ENCODE assay signal across 16 cellular contexts in genomic region chr15:93190238-93190637, GRCh38.
DNase-seq lines count a peak whose midpoint lies in the region; ATAC-seq and TF ChIP-seq lines count a peak whose summit lies in the region.
"Had no signal": no experiment of that assay in that cellular context is flagged by ENCODE, and none has a peak within 500 bp of the region (broad histone marks: within the 10 kb centered on the region; RNA-seq: fewer than 3 reads in every experiment).

No MANE protein-coding gene starts in this region.

- peak overlapping the region; percentile 46 for H3K4me2 ChIP-seq in H9 (ENCODE audit: insufficient read depth, insufficient read length, low read length)
- H3K4me2 ChIP-seq: BLaER1 had no signal

- H2AFZ ChIP-seq in H9 (ENCODE audit: low read length): no peak overlapping the region
- H2AFZ ChIP-seq: GM23248 had no signal

- H3K79me2 ChIP-seq in H9 (ENCODE audit: insufficient read depth, low read length): no peaks in the 10 kb centered on the region

- no peak overlapping the region for H3K9ac ChIP-seq in H9 (ENCODE audit: extremely low read depth, insufficient read length, low read length)
- no peak overlapping the region for H3K9ac ChIP-seq in iPS-20b (ENCODE audit: low read depth, low read length)
- H3K9ac ChIP-seq: BLaER1, GM23248 had no signal

- H2BK120ac ChIP-seq in H9 (ENCODE audit: low read depth, low read length, poor library complexity, severe bottlenecking): no peak overlapping the region

- H3K79me1 ChIP-seq in H9 (ENCODE audit: insufficient read depth, low read depth, low read length, poor library complexity, severe bottlenecking): no peaks in the 10 kb centered on the region

- no peak overlapping the region for H3K14ac ChIP-seq in H9 (ENCODE audit: insufficient read depth, low read length)

- BruUV-seq in A673 (replicated peaks; lab: Mats Ljungman, UMichigan): no TSS peak

- H3K9me3 Mint-ChIP-seq in H9: no peaks in the 10 kb centered on the region; a peak in 1 of 5 replicates
- no peaks in the 10 kb centered on the region for H3K9me3 Mint-ChIP-seq in WTC11
- H3K9me3 Mint-ChIP-seq: CD8-positive, alpha-beta T cell had no signal

- H3T11ph ChIP-seq in H9 (ENCODE audit: low read length): no peak overlapping the region

- no peak overlapping the region for H3K4ac ChIP-seq in H9 (ENCODE audit: low read depth, low read length)

- H3K36me3 Mint-ChIP-seq in H9 (ENCODE audit: insufficient read depth in 1 of 3, low read depth in 3 of 3) (no peaks in the 10 kb centered on the region), WTC11 (no peaks in the 10 kb centered on the region)
- H3K36me3 Mint-ChIP-seq: CD4-positive, CD25-positive, alpha-beta regulatory T cell; CD8-positive, alpha-beta T cell had no signal

- intact Hi-C loops in A673 (cut with micrococcal nuclease; ENCODE audit: unreplicated experiment): no loop called here

- H3K4me3 ChIP-seq in iPS-20b (ENCODE audit: low read length): peak overlapping the region; percentile 29; the same call in 1 of the 2 replicates
- H3K4me3 ChIP-seq in A673 (ENCODE audit: low read depth, low read length, poor library complexity, severe bottlenecking): no peak overlapping the region
- H3K4me3 ChIP-seq: BLaER1, GM23248 had no signal

- H3K36me3 ChIP-seq in iPS-20b (ENCODE audit: insufficient read depth, low read depth, low read length) (no peaks in the 10 kb centered on the region), A673 (ENCODE audit: insufficient read depth, low read length, poor library complexity, severe bottlenecking) (no peaks in the 10 kb centered on the region)
- H3K36me3 ChIP-seq: BLaER1 had no signal

- peaks cover 2% of the 10 kb centered on the region; the same call in 1 of the 2 replicates for H3K4me1 ChIP-seq in H9 (ENCODE audit: insufficient read depth, low read length)
- H3K4me1 ChIP-seq in iPS-20b (ENCODE audit: insufficient read depth, low read length): peaks cover 21% of the 10 kb centered on the region; the same call in 1 of the 2 replicates
- H3K4me1 ChIP-seq in A673 (ENCODE audit: insufficient read depth, low read length, poor library complexity, severe bottlenecking): no peaks in the 10 kb centered on the region
- H3K4me1 ChIP-seq: BLaER1, Caco-2 had no signal

- CTCF ChIA-PET in WTC11 (lab: Charles Lee): no interaction called here
- CTCF ChIA-PET in A673 (lab: Charles Lee): no interaction called here

- no peak overlapping the region for H4K8ac ChIP-seq in H9 (replicated peaks; ENCODE audit: insufficient read length, low read depth, low read length)

- H4K91ac ChIP-seq in H9 (ENCODE audit: insufficient read length, low read depth, low read length): no peak overlapping the region

- H3K27ac Mint-ChIP-seq in H9 (no peak overlapping the region; a peak in 1 of 7 replicates), WTC11 (no peak overlapping the region)
- H3K27ac Mint-ChIP-seq: B cell; CD4-positive, CD25-positive, alpha-beta regulatory T cell; CD8-positive, alpha-beta T cell had no signal

- POLR2A ChIA-PET in WTC11 (lab: Charles Lee) (no interaction called here), A673 (lab: Charles Lee; ENCODE audit: low non-redundant PET) (no interaction called here)

- H3K4me3 Mint-ChIP-seq in H9: peak overlapping the region in 1 of 2 experiments; percentile 4; a peak in 1 of 5 replicates
- peak overlapping the region; percentile 18 for H3K4me3 Mint-ChIP-seq in WTC11
- H3K4me3 Mint-ChIP-seq: B cell; CD4-positive, CD25-positive, alpha-beta regulatory T cell; CD8-positive, alpha-beta T cell had no signal

- H4K20me1 ChIP-seq in H9 (ENCODE audit: control insufficient read depth, insufficient read depth, insufficient read length): no peaks in the 10 kb centered on the region
- H4K20me1 ChIP-seq: BLaER1 had no signal

- H3K27me3 Mint-ChIP-seq in H9 (ENCODE audit: low read depth) (peaks cover 45% of the 10 kb centered on the region), WTC11 (ENCODE audit: low read depth) (peaks cover 56% of the 10 kb centered on the region)
- H3K27me3 Mint-ChIP-seq: B cell had no signal

- H3K27me3 ChIP-seq in H9 (ENCODE audit: insufficient read depth, low read length) (no peaks in the 10 kb centered on the region), iPS-20b (ENCODE audit: insufficient read depth, low read length) (0 out of 2 replicates have a peak, but pooled peaks cover 12% of the 10 kb centered on the region), A673 (replicated peaks; ENCODE audit: insufficient read depth, low read depth, low read length, poor library complexity) (peaks cover 11% of the 10 kb centered on the region)
- H3K27me3 ChIP-seq: BLaER1 had no signal

- peaks cover 38 to 45% of the 10 kb centered on the region in 2 experiments for H3K4me1 Mint-ChIP-seq in H9
- peaks cover 52% of the 10 kb centered on the region for H3K4me1 Mint-ChIP-seq in WTC11
- H3K4me1 Mint-ChIP-seq: B cell; CD4-positive, CD25-positive, alpha-beta regulatory T cell had no signal

- H3K23ac ChIP-seq in H9 (ENCODE audit: insufficient read length, low read depth, low read length): no peak overlapping the region

- ATAC-seq in WTC11 (peak; percentile 56), GM21515 (IDR thresholded peaks at IDR 0.05; ENCODE audit: unreplicated experiment) (no peak), HG03135 (IDR thresholded peaks at IDR 0.05; ENCODE audit: unreplicated experiment) (no peak)
- ATAC-seq: CD8-positive, alpha-beta T cell had no signal

- H3K27ac ChIP-seq in H9 (ENCODE audit: insufficient read length, low read depth, low read length) (no peak overlapping the region), iPS-20b (ENCODE audit: low read length) (no peak overlapping the region), A673 (ENCODE audit: low read depth, low read length, poor library complexity, severe bottlenecking) (no peak overlapping the region)
- H3K27ac ChIP-seq: BLaER1, C4-2B, GM23248 had no signal

- no peak for DNase-seq in H9
- DNase-seq in WTC11 (ENCODE audit: low spot score): no peak
- DNase-seq in A673 (ENCODE audit: low spot score): no peak
- DNase-seq: Caco-2; CD4-positive, CD25-positive, alpha-beta regulatory T cell; CD8-positive, alpha-beta T cell; DMS153; DND-41; GM23248; HCEC 1CT had no signal

- no peak overlapping the region for H2BK5ac ChIP-seq in H9 (ENCODE audit: insufficient read length, low read length)

- H4K5ac ChIP-seq in H9 (ENCODE audit: insufficient read length, low read depth, low read length): no peak overlapping the region

- H3K9me3 ChIP-seq in H9 (ENCODE audit: control insufficient read depth, low read depth, low read length) (no peaks in the 10 kb centered on the region), iPS-20b (ENCODE audit: insufficient read depth, low read depth, low read length) (no peaks in the 10 kb centered on the region), A673 (ENCODE audit: low read depth, low read length, poor library complexity, severe bottlenecking) (no peaks in the 10 kb centered on the region)
- H3K9me3 ChIP-seq: BLaER1, Caco-2 had no signal

- H3K18ac ChIP-seq in H9 (ENCODE audit: insufficient read length, low read depth, low read length): no peak overlapping the region

- no peak overlapping the region for H2BK15ac ChIP-seq in H9 (ENCODE audit: low read depth, low read length)

- no peak for TF ChIP-seq CTCF in H9 (conservative IDR thresholded peaks at IDR 0.05)
- no peak for TF ChIP-seq CTCF in WTC11 (IDR thresholded peaks at IDR 0.05)
- TF ChIP-seq CTCF in A673 (conservative IDR thresholded peaks at IDR 0.05; ENCODE audit: low read depth, low read length): no peak

- no peak overlapping the region for H2BK20ac ChIP-seq in H9 (ENCODE audit: low read depth, low read length, poor library complexity, severe bottlenecking)

- H2BK12ac ChIP-seq in H9 (ENCODE audit: insufficient read length, low read depth, low read length): no peak overlapping the region

- no peaks in the 10 kb centered on the region for H3K23me2 ChIP-seq in H9 (ENCODE audit: insufficient read length, low read depth, low read length, poor library complexity, severe bottlenecking)

- H3K56ac ChIP-seq in H9 (ENCODE audit: insufficient read length, low read depth, low read length): no peak overlapping the region

- WGBS in H9 (ENCODE audit: extremely low coverage, insufficient read length, low lambda C conversion rate): no CpG with 5 or more reads among the region's 8 CpGs

- H2AK5ac ChIP-seq in H9 (ENCODE audit: insufficient read length, low read length): no peak overlapping the region

TF ChIP-seq in WTC11, 78 proteins besides CTCF, POLR2A, EP300 and RAD21:
- no peak for TF ChIP-seq ELF4 (CRISPR knock-in tag; IDR thresholded peaks at IDR 0.05; ENCODE audit: low read depth)
- TF ChIP-seq MLX (CRISPR knock-in tag; IDR thresholded peaks at IDR 0.05): no peak
- TF ChIP-seq ZNF263 (CRISPR knock-in tag; IDR thresholded peaks at IDR 0.05; ENCODE audit: low read depth): no peak
- TF ChIP-seq ZNF232 (CRISPR knock-in tag; IDR thresholded peaks at IDR 0.05): no peak
- TF ChIP-seq TP53 (CRISPR knock-in tag; IDR thresholded peaks at IDR 0.05): no peak
- TF ChIP-seq RORB (CRISPR knock-in tag; IDR thresholded peaks at IDR 0.05): no peak
- no peak for TF ChIP-seq NFE2L1 (CRISPR knock-in tag; IDR thresholded peaks at IDR 0.05)
- TF ChIP-seq CDX4 (CRISPR knock-in tag; IDR thresholded peaks at IDR 0.05; ENCODE audit: borderline replicate concordance): no peak
- no peak for TF ChIP-seq ZNF671 (CRISPR knock-in tag; IDR thresholded peaks at IDR 0.05)
- no peak for TF ChIP-seq NFYB (CRISPR knock-in tag; conservative IDR thresholded peaks at IDR 0.05; ENCODE audit: low read depth)
- TF ChIP-seq JAZF1 (CRISPR knock-in tag; IDR thresholded peaks at IDR 0.05): no peak
